ENCODE assay signal across 14 cellular contexts in genomic region chr16:68764866-68765265, GRCh38. TPM values are rescaled to one million over a fixed set of nuclear protein-coding genes. Genes with fewer than 3 reads are reported as not detected.
DNase-seq lines count a peak whose midpoint lies in the region; ATAC-seq and TF ChIP-seq lines count a peak whose summit lies in the region.
"Had no signal": no experiment of that assay in that cellular context is flagged by ENCODE, and none has a peak within 500 bp of the region (broad histone marks: within the 10 kb centered on the region; RNA-seq: fewer than 3 reads in every experiment).

No MANE protein-coding gene starts in this region.

- CTCF ChIA-PET in activated CD8-positive, alpha-beta T cell treated with anti-CD3 and anti-CD28 coated beads for 36 hours (lab: Charles Lee) = no interaction called here

- H3K27me3 ChIP-seq in iPS-20b (ENCODE audit: insufficient read depth, low read length) = no peaks in the 10 kb centered on the region
- H3K27me3 ChIP-seq: hepatocyte had no signal

- no peaks in the 10 kb centered on the region for H3K36me3 Mint-ChIP-seq in activated CD8-positive, alpha-beta T cell treated with anti-CD3 and anti-CD28 coated beads for 36 hours (ENCODE audit: low read depth)
- no peaks in the 10 kb centered on the region for H3K36me3 Mint-ChIP-seq in nephron progenitor cell (ENCODE audit: low read depth)
- H3K36me3 Mint-ChIP-seq: natural killer cell treated with Interleukin-12 subunit alpha and Interleukin-12 subunit beta and Interleukin-15 and Interleukin-18, amount 100 ng/mL, for 72 hours had no signal

- TF ChIP-seq CTCF in GM12865 (IDR thresholded peaks at IDR 0.05; ENCODE audit: insufficient read depth, low read depth, low read length, missing control alignments) (no peak), nephron progenitor cell (IDR thresholded peaks at IDR 0.05) (no peak)
- no peak for TF ChIP-seq CTCF in activated CD8-positive, alpha-beta T cell treated with anti-CD3 and anti-CD28 coated beads for 36 hours (IDR thresholded peaks at IDR 0.05)

- no peak overlapping the region for H3K27ac Mint-ChIP-seq in activated CD8-positive, alpha-beta T cell treated with anti-CD3 and anti-CD28 coated beads for 36 hours
- H3K27ac Mint-ChIP-seq in nephron progenitor cell = no peak overlapping the region

- DNase-seq in activated CD4-positive, CD25-positive, alpha-beta regulatory T cell treated with anti-CD3 and anti-CD28 coated beads, Interleukin-2, amount 50 U/mL, for 16 hours (ENCODE audit: low read depth, low spot score) = peak; percentile 11
- DNase-seq in activated CD4-positive, CD25-positive, alpha-beta regulatory T cell treated with anti-CD3 and anti-CD28 coated beads, Interleukin-2, amount 50 U/mL, for 72 hours = no peak
- peak; percentile 59 for DNase-seq in GM12865 (ENCODE audit: low read depth)
- DNase-seq in activated CD8-positive, alpha-beta T cell treated with anti-CD3 and anti-CD28 coated beads for 36 hours = peak; percentile 34
- no peak for DNase-seq in nephron progenitor cell
- no peak for DNase-seq in UCSD-AML1 (lab: John Stamatoyannopoulos, UW; ENCODE audit: unreplicated experiment)
- DNase-seq: HCEC 1CT, left ventricle myocardium superior, NCI-H2081 treated with DMSO at 0.1 percent for 48 hours had no signal

- intact Hi-C loops in activated CD8-positive, alpha-beta T cell treated with anti-CD3 and anti-CD28 coated beads for 36 hours (cut with micrococcal nuclease) = no loop called here

- peaks cover 21% of the 10 kb centered on the region for H3K4me1 Mint-ChIP-seq in activated CD8-positive, alpha-beta T cell treated with anti-CD3 and anti-CD28 coated beads for 36 hours (ENCODE audit: low read depth)
- H3K4me1 Mint-ChIP-seq in nephron progenitor cell = peaks cover 17% of the 10 kb centered on the region

- no peaks in the 10 kb centered on the region for H3K9me3 Mint-ChIP-seq in activated CD8-positive, alpha-beta T cell treated with anti-CD3 and anti-CD28 coated beads for 36 hours
- no peaks in the 10 kb centered on the region for H3K9me3 Mint-ChIP-seq in nephron progenitor cell
- H3K9me3 Mint-ChIP-seq: natural killer cell treated with Interleukin-12 subunit alpha and Interleukin-12 subunit beta and Interleukin-15 and Interleukin-18, amount 100 ng/mL, for 72 hours had no signal

- no peak overlapping the region for H3K4me3 Mint-ChIP-seq in activated CD8-positive, alpha-beta T cell treated with anti-CD3 and anti-CD28 coated beads for 36 hours
- H3K4me3 Mint-ChIP-seq in nephron progenitor cell = no peak overlapping the region
- H3K4me3 Mint-ChIP-seq: natural killer cell treated with Interleukin-12 subunit alpha and Interleukin-12 subunit beta and Interleukin-15 and Interleukin-18, amount 100 ng/mL, for 72 hours had no signal

- H3K36me3 ChIP-seq in iPS-20b (ENCODE audit: insufficient read depth, low read depth, low read length) = peaks cover 20% of the 10 kb centered on the region; the same call in 1 of the 2 replicates

- no peaks in the 10 kb centered on the region for H3K9me3 ChIP-seq in iPS-20b (ENCODE audit: insufficient read depth, low read depth, low read length)

- H3K4me3 ChIP-seq in GM12865 (ENCODE audit: low read depth, low read length) (no peak overlapping the region), iPS-20b (ENCODE audit: low read length) (peak overlapping the region; percentile 32; the same call in 1 of the 2 replicates)
- H3K4me3 ChIP-seq: hepatocyte had no signal

- peak; percentile 25 for ATAC-seq in activated CD8-positive, alpha-beta T cell treated with anti-CD3 and anti-CD28 coated beads for 36 hours
- no peak for ATAC-seq in HG03045 (IDR thresholded peaks at IDR 0.05; ENCODE audit: unreplicated experiment)
- ATAC-seq: left ventricle myocardium superior; natural killer cell treated with Interleukin-12 subunit alpha and Interleukin-12 subunit beta and Interleukin-15 and Interleukin-18, amount 100 ng/mL, for 72 hours had no signal

- H3K27ac ChIP-seq in iPS-20b (ENCODE audit: low read length) = peak overlapping the region; percentile 73
- H3K27ac ChIP-seq: 22Rv1, hepatocyte had no signal

- H3K9ac ChIP-seq in iPS-20b (ENCODE audit: low read depth, low read length) = peak overlapping the region; percentile 71; the same call in 1 of the 2 replicates

- POLR2A ChIA-PET in activated CD8-positive, alpha-beta T cell treated with anti-CD3 and anti-CD28 coated beads for 36 hours (lab: Charles Lee) = no interaction called here

- peaks cover 30% of the 10 kb centered on the region for H3K4me1 ChIP-seq in iPS-20b (ENCODE audit: insufficient read depth, low read length)

- no peaks in the 10 kb centered on the region for H3K27me3 Mint-ChIP-seq in activated CD8-positive, alpha-beta T cell treated with anti-CD3 and anti-CD28 coated beads for 36 hours
- H3K27me3 Mint-ChIP-seq in nephron progenitor cell (ENCODE audit: low read depth, poor library complexity) = peaks cover 14% of the 10 kb centered on the region

RNA-seq across cellular contexts. Expression of gene CDH1, which starts 27.8 kb away (rescaled TPM):
- total RNA-seq in activated CD8-positive, alpha-beta T cell treated with anti-CD3 and anti-CD28 coated beads for 36 hours = under 1 TPM; 0.16 to 0.54 TPM
- total RNA-seq: left ventricle myocardium superior had no signal

Comparison
In these comparisons a context has a peak if more than half of its experiments do, and no peak if none do; other contexts are left out.
1. DNase-seq: peak in activated CD4-positive, CD25-positive, alpha-beta regulatory T cell treated with anti-CD3 and anti-CD28 coated beads, Interleukin-2, amount 50 U/mL, for 16 hours (single experiment), GM12865 (single experiment) and activated CD8-positive, alpha-beta T cell treated with anti-CD3 and anti-CD28 coated beads for 36 hours (single experiment); none in activated CD4-positive, CD25-positive, alpha-beta regulatory T cell treated with anti-CD3 and anti-CD28 coated beads, Interleukin-2, amount 50 U/mL, for 72 hours (single experiment), nephron progenitor cell (single experiment) and UCSD-AML1 (single experiment).